ENCODE assay signal across 27 cellular contexts in genomic region chr5:176980818-176981217, GRCh38.
"Had no signal": no experiment of that assay in that cellular context is flagged by ENCODE, and none has a peak within 500 bp of the region (broad histone marks: within the 10 kb centered on the region; RNA-seq: fewer than 3 reads in every experiment).

No MANE protein-coding gene starts in this region.

- H3K9me3 ChIP-seq: gastroesophageal sphincter, heart left ventricle, left lung, mucosa of descending colon, prostate gland, right atrium auricular region, testis, tibial artery, upper lobe of left lung had no signal

- H3K27me3 Mint-ChIP-seq: effector memory CD8-positive, alpha-beta T cell; naive thymus-derived CD4-positive, alpha-beta T cell; stimulated activated memory B cell treated with anti-CD40 and anti-IgM and Interleukin-4, amounts not matched to agents 10 μg/mL and 1 μg/mL and 100 μg/mL, for 72 hours had no signal

- H3K4me3 Mint-ChIP-seq: effector memory CD8-positive, alpha-beta T cell; mesothelial cell of epicardium; nephron; neural progenitor cell; stimulated activated memory B cell treated with anti-CD40 and anti-IgM and Interleukin-4, amounts not matched to agents 10 μg/mL and 1 μg/mL and 100 μg/mL, for 72 hours had no signal

- H3K27me3 ChIP-seq: gastroesophageal sphincter, heart left ventricle, hepatocyte, left lung, neural progenitor cell, right atrium auricular region, testis, tibial artery, upper lobe of left lung had no signal

- H3K9me3 Mint-ChIP-seq: effector memory CD8-positive, alpha-beta T cell; naive thymus-derived CD4-positive, alpha-beta T cell; stimulated activated memory B cell treated with anti-CD40 and anti-IgM and Interleukin-4, amounts not matched to agents 10 μg/mL and 1 μg/mL and 100 μg/mL, for 72 hours had no signal

- H3K4me1 Mint-ChIP-seq: mesothelial cell of epicardium, nephron, neural progenitor cell had no signal

- H3K27ac Mint-ChIP-seq: mesothelial cell of epicardium; nephron; neural progenitor cell; stimulated activated memory B cell treated with anti-CD40 and anti-IgM and Interleukin-4, amounts not matched to agents 10 μg/mL and 1 μg/mL and 100 μg/mL, for 72 hours had no signal

- DNase-seq: cortex of kidney; effector memory CD8-positive, alpha-beta T cell; foreskin fibroblast; heart left ventricle; left cardiac atrium; left lung; mesenchymal stem cell; mucosa of descending colon; naive thymus-derived CD4-positive, alpha-beta T cell; nucleus accumbens; stimulated activated CD4-positive, alpha-beta T cell treated with anti-CD3 and anti-CD28 coated beads, Interleukin-12 subunit alpha, Interleukin-12 subunit beta, amount 100 ng/mL, for 4 hours; stimulated activated CD4-positive, alpha-beta T cell treated with anti-CD3 and anti-CD28 coated beads, Interleukin-1b, Interleukin-23, amount 100 ng/mL, for 48 hours; stimulated activated CD4-positive, alpha-beta T cell treated with anti-CD3 and anti-CD28 coated beads, Interleukin-4, amount 100 ng/mL, for 24 hours; stimulated activated naive CD8-positive, alpha-beta T cell treated with anti-CD3 and anti-CD28 coated beads, Interleukin-15, Interleukin-2, amounts not matched to agents 100 U/mL and 50 U/mL, for 24 hours; substantia nigra; testis; tibial artery; upper lobe of left lung had no signal

- H3K4me3 ChIP-seq: gastroesophageal sphincter, heart left ventricle, hepatocyte, left lung, mucosa of descending colon, neural progenitor cell, prostate gland, right atrium auricular region, smooth muscle cell, testis, tibial artery, upper lobe of left lung had no signal

- H3K36me3 ChIP-seq: prostate gland had no signal

- H3K4me1 ChIP-seq: neural progenitor cell, prostate gland, testis had no signal

- H3K27ac ChIP-seq: gastroesophageal sphincter, heart left ventricle, hepatocyte, left lung, neural progenitor cell, prostate gland, right atrium auricular region, testis, tibial artery, upper lobe of left lung had no signal
